ENCODE assay signal across 12 cellular contexts in the genomic region with DNA sequence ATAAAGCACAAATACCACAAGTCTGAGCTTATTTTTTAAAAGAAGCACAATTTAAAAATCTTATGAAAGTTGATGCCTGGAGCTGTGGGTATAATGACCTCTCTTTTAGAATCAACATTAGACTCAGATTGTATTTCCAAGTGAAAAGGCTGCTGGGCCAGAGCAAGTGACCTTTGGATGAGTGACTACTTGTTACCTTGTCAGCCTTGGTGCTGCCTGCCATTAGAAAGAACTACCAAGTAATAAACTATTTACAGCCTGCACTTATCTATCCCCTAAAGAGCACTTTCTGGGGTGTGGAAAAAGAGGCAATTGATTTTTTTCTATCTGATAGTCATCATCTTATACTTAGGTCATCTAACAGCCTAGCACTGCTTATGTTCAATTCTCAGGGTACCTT.
"Had no signal": no experiment of that assay in that cellular context is flagged by ENCODE, and none has a peak within 500 bp of the region (broad histone marks: within the 10 kb centered on the region; RNA-seq: fewer than 3 reads in every experiment).

No MANE protein-coding gene starts in this region.

- DNase-seq: effector memory CD8-positive, alpha-beta T cell; gastrocnemius medialis; immature natural killer cell; kidney; left cardiac atrium; naive thymus-derived CD4-positive, alpha-beta T cell; psoas muscle; stimulated activated CD4-positive, alpha-beta T cell treated with anti-CD3 and anti-CD28 coated beads, Interleukin-2, amount 100 ng/mL, for 24 hours; stimulated activated naive CD4-positive, alpha-beta T cell; stomach; substantia nigra; transverse colon had no signal
